Comparison of ENCODE assay signal across 1 cellular context in the genomic region with DNA sequence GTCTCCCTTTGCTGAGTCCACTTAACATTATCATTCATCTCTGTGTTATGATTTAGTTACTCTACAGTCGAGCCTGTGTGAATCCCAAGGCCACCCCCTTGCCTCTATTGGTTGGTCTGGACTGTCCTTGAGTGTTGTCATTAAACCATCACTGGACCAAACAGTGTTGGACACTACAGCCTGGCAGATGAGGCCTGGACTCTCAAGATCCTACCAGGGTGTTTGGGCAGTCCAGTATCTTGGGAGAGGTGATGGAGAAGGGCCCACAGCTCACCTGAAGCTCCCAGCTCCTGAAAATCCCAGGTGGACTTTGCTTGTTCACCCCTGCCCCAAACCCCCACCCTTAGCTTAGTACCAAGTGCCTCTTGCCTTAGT.
TF ChIP-seq lines count a peak whose summit lies in the region.

No MANE protein-coding gene starts in this region.

TF ChIP-seq in H1, 55 proteins besides CTCF, POLR2A, EP300 and RAD21:
- no peak for TF ChIP-seq CHD2 (IDR thresholded peaks at IDR 0.05; ENCODE audit: low read length)
- TF ChIP-seq POLR2AphosphoS5 (IDR thresholded peaks at IDR 0.05; ENCODE audit: low read depth, low read length): peak; percentile 59
- TF ChIP-seq KDM1A (IDR thresholded peaks at IDR 0.05; ENCODE audit: borderline replicate concordance, low read length): no peak
- TF ChIP-seq, protein P1, sequence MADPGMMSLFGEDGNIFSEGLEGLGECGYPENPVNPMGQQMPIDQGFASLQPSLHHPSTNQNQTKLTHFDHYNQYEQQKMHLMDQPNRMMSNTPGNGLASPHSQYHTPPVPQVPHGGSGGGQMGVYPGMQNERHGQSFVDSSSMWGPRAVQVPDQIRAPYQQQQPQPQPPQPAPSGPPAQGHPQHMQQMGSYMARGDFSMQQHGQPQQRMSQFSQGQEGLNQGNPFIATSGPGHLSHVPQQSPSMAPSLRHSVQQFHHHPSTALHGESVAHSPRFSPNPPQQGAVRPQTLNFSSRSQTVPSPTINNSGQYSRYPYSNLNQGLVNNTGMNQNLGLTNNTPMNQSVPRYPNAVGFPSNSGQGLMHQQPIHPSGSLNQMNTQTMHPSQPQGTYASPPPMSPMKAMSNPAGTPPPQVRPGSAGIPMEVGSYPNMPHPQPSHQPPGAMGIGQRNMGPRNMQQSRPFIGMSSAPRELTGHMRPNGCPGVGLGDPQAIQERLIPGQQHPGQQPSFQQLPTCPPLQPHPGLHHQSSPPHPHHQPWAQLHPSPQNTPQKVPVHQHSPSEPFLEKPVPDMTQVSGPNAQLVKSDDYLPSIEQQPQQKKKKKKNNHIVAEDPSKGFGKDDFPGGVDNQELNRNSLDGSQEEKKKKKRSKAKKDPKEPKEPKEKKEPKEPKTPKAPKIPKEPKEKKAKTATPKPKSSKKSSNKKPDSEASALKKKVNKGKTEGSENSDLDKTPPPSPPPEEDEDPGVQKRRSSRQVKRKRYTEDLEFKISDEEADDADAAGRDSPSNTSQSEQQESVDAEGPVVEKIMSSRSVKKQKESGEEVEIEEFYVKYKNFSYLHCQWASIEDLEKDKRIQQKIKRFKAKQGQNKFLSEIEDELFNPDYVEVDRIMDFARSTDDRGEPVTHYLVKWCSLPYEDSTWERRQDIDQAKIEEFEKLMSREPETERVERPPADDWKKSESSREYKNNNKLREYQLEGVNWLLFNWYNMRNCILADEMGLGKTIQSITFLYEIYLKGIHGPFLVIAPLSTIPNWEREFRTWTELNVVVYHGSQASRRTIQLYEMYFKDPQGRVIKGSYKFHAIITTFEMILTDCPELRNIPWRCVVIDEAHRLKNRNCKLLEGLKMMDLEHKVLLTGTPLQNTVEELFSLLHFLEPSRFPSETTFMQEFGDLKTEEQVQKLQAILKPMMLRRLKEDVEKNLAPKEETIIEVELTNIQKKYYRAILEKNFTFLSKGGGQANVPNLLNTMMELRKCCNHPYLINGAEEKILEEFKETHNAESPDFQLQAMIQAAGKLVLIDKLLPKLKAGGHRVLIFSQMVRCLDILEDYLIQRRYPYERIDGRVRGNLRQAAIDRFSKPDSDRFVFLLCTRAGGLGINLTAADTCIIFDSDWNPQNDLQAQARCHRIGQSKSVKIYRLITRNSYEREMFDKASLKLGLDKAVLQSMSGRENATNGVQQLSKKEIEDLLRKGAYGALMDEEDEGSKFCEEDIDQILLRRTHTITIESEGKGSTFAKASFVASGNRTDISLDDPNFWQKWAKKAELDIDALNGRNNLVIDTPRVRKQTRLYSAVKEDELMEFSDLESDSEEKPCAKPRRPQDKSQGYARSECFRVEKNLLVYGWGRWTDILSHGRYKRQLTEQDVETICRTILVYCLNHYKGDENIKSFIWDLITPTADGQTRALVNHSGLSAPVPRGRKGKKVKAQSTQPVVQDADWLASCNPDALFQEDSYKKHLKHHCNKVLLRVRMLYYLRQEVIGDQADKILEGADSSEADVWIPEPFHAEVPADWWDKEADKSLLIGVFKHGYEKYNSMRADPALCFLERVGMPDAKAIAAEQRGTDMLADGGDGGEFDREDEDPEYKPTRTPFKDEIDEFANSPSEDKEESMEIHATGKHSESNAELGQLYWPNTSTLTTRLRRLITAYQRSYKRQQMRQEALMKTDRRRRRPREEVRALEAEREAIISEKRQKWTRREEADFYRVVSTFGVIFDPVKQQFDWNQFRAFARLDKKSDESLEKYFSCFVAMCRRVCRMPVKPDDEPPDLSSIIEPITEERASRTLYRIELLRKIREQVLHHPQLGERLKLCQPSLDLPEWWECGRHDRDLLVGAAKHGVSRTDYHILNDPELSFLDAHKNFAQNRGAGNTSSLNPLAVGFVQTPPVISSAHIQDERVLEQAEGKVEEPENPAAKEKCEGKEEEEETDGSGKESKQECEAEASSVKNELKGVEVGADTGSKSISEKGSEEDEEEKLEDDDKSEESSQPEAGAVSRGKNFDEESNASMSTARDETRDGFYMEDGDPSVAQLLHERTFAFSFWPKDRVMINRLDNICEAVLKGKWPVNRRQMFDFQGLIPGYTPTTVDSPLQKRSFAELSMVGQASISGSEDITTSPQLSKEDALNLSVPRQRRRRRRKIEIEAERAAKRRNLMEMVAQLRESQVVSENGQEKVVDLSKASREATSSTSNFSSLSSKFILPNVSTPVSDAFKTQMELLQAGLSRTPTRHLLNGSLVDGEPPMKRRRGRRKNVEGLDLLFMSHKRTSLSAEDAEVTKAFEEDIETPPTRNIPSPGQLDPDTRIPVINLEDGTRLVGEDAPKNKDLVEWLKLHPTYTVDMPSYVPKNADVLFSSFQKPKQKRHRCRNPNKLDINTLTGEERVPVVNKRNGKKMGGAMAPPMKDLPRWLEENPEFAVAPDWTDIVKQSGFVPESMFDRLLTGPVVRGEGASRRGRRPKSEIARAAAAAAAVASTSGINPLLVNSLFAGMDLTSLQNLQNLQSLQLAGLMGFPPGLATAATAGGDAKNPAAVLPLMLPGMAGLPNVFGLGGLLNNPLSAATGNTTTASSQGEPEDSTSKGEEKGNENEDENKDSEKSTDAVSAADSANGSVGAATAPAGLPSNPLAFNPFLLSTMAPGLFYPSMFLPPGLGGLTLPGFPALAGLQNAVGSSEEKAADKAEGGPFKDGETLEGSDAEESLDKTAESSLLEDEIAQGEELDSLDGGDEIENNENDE (IDR thresholded peaks at IDR 0.05; ENCODE audit: insufficient replicate concordance, low read length): no peak
- TF ChIP-seq RNF2 (IDR thresholded peaks at IDR 0.05; ENCODE audit: borderline replicate concordance, low read depth, low read length, missing control alignments, poor library complexity, severe bottlenecking): no peak
